In the genomic region with DNA sequence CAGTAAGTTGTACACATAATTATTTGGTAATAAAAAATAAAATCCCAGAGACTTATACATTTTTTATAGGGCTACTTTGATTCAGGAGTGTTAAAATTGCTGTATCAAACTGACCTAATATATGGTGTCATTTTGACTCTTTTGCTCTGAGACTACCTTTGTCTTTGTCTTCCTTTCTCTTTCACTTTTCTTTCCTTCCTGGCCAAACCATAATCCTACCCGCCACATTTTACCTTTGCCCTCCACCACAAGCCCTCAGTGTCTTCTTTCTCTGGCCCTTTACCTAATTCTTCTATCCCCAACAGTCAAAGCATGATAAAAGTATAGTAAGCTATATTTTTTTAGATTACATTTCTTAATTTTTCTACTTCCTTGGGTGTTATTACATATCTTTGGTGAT, we compare ENCODE assay signal across 15 cellular contexts.
DNase-seq lines count a peak whose midpoint lies in the region; ATAC-seq, FAIRE-seq and TF ChIP-seq lines count a peak whose summit lies in the region.
"Had no signal": no experiment of that assay in that cellular context is flagged by ENCODE, and none has a peak within 500 bp of the region (broad histone marks: within the 10 kb centered on the region; RNA-seq: fewer than 3 reads in every experiment).

No MANE protein-coding gene starts in this region.

- RAD21 ChIA-PET in GM12878 (lab: Charles Lee; ENCODE audit: unreplicated experiment), result interaction anchor here (1.6 kb wide), 1 partner anchor 25 kb away, joined by 4 read pairs; no protein-coding TSS in a partner anchor

- SMC1A ChIA-PET in GM12878 (lab: Charles Lee; ENCODE audit: uncharacterized antibody, unreplicated experiment), result interaction anchor here (0.7 to 2.0 kb wide), 3 partner anchors 20 to 27 kb away, joined by 3 to 6 read pairs (median 4); no protein-coding TSS in a partner anchor

- 0 out of 2 replicates have a peak overlapping the region, but pooled peaks have one; percentile 7 for H3K4me2 ChIP-seq in GM12878 (ENCODE audit: control insufficient read depth, insufficient read depth)

- no peaks in the 10 kb centered on the region for H3K36me3 Mint-ChIP-seq in activated CD4-positive, alpha-beta T cell treated with anti-CD3 and anti-CD28 coated beads, Interleukin-2, amount 10 ng/mL, durations not matched to agents 24 days and 14 days (ENCODE audit: low read depth)
- H3K36me3 Mint-ChIP-seq in CD8-positive, alpha-beta T cell, result peaks cover 6% of the 10 kb centered on the region
- H3K36me3 Mint-ChIP-seq: CD14-positive monocyte had no signal

- no peak for TF ChIP-seq CTCF in CD8-positive, alpha-beta T cell (IDR thresholded peaks at IDR 0.05)
- TF ChIP-seq CTCF in GM12878 (IDR thresholded peaks at IDR 0.05 in 2 of 3, conservative IDR thresholded peaks at IDR 0.05 in 1 of 3; ENCODE audit: control insufficient read depth in 2 of 3, extremely low read depth in 1 of 3, insufficient read depth in 1 of 3, low read depth in 3 of 3, low read length in 3 of 3), result no peak

- no peak overlapping the region for H3K4me3 ChIP-seq in CD8-positive, alpha-beta T cell (ENCODE audit: low read depth, low read length)
- H3K4me3 ChIP-seq in GM12878, result no peak overlapping the region
- H3K4me3 ChIP-seq: HAP-1 had no signal

- no TSS peak for BruUV-seq in GM12878 (replicated peaks; lab: Mats Ljungman, UMichigan)

- no peak for TF ChIP-seq EP300 in GM12878 (IDR thresholded peaks at IDR 0.05; ENCODE audit: borderline replicate concordance in 1 of 2, control insufficient read depth in 1 of 2, low read depth in 2 of 2, low read length in 2 of 2)

- no peaks in the 10 kb centered on the region for H3K27me3 ChIP-seq in CD8-positive, alpha-beta T cell (ENCODE audit: insufficient read depth, low read length)
- no peaks in the 10 kb centered on the region for H3K27me3 ChIP-seq in GM12878 (replicated peaks in 1 of 2; ENCODE audit: control insufficient read depth in 2 of 2, insufficient read depth in 2 of 2, low read length in 1 of 2)

- ATAC-seq in CD8-positive, alpha-beta T cell, result no peak
- ATAC-seq in GM19324 (IDR thresholded peaks at IDR 0.05; ENCODE audit: low FRiP score, unreplicated experiment) (peak; percentile 49), GM12878 (peak; percentile 57), left cardiac atrium (no peak)

- H3K9me3 ChIP-seq in CD8-positive, alpha-beta T cell (ENCODE audit: low read length), result no peaks in the 10 kb centered on the region
- H3K9me3 ChIP-seq in GM12878 (replicated peaks; ENCODE audit: control insufficient read depth, insufficient read depth, low read length), result no peaks in the 10 kb centered on the region
- H3K9me3 ChIP-seq: HAP-1 had no signal

- no peak overlapping the region for H3K27ac Mint-ChIP-seq in activated CD4-positive, alpha-beta T cell treated with anti-CD3 and anti-CD28 coated beads, Interleukin-2, amount 10 ng/mL, durations not matched to agents 24 days and 14 days
- peak overlapping the region; percentile 5 for H3K27ac Mint-ChIP-seq in CD8-positive, alpha-beta T cell
- H3K27ac Mint-ChIP-seq: CD14-positive monocyte had no signal

- H3K27me3 Mint-ChIP-seq in activated CD4-positive, alpha-beta T cell treated with anti-CD3 and anti-CD28 coated beads, Interleukin-2, amount 10 ng/mL, durations not matched to agents 24 days and 14 days, result no peaks in the 10 kb centered on the region
- no peaks in the 10 kb centered on the region for H3K27me3 Mint-ChIP-seq in CD8-positive, alpha-beta T cell (ENCODE audit: low read depth)

- no peaks in the 10 kb centered on the region for H3K36me3 ChIP-seq in CD8-positive, alpha-beta T cell (ENCODE audit: insufficient read depth, low read length)
- no peaks in the 10 kb centered on the region for H3K36me3 ChIP-seq in GM12878 (ENCODE audit: control insufficient read depth in 2 of 2, insufficient read depth in 2 of 2, low read length in 1 of 2)
- H3K36me3 ChIP-seq: HAP-1 had no signal

- no peak for TF ChIP-seq RAD21 in GM12878 (IDR thresholded peaks at IDR 0.05; ENCODE audit: insufficient read depth, low read depth, low read length)

- CTCF ChIA-PET in CD8-positive, alpha-beta T cell (lab: Charles Lee), result interaction anchor here (0.6 kb wide), 1 partner anchor 587 kb away, joined by 4 read pairs; no protein-coding TSS in a partner anchor
- CTCF ChIA-PET in GM12878 (lab: Yijun Ruan, JAX), result interaction anchor here (0.7 to 0.9 kb wide), 2 partner anchors 24 to 206 kb away, joined by 3 to 6 read pairs; no protein-coding TSS in a partner anchor

- no peak overlapping the region for H3K9ac ChIP-seq in GM12878 (ENCODE audit: control insufficient read depth, insufficient read depth, low read length)

- H4K20me1 ChIP-seq in GM12878 (ENCODE audit: control insufficient read depth, insufficient read depth), result no peaks in the 10 kb centered on the region

- peak overlapping the region; percentile 34; the same call in 1 of the 2 replicates for H2AFZ ChIP-seq in GM12878 (ENCODE audit: control insufficient read depth, low read depth, low read length)

- in situ Hi-C loops in GM12878 (cut with MboI), result no loop called here

- 100% methylated on average over 1 of the region's 1 CpG for WGBS in GM12878 (ENCODE audit: insufficient coverage, insufficient replicate concordance, low lambda C conversion rate, missing lambda C conversion rate)

- intact Hi-C loops in activated CD4-positive, alpha-beta T cell treated with anti-CD3 and anti-CD28 coated beads, Interleukin-2, amount 10 ng/mL, durations not matched to agents 24 days and 14 days (cut with micrococcal nuclease), result no loop called here
- intact Hi-C loops in CD8-positive, alpha-beta T cell (cut with DNase I, micrococcal nuclease), result no loop called here
- intact Hi-C loops in GM12878 (cut with micrococcal nuclease; ENCODE audit: unreplicated experiment), result no loop called here
- intact Hi-C loops in left cardiac atrium (cut with DNase I), result no loop called here

- POLR2A ChIA-PET in CD8-positive, alpha-beta T cell (lab: Charles Lee), result interaction anchor here (0.6 to 1.0 kb wide), 2 partner anchors 26 to 329 kb away, joined by 3 to 5 read pairs; no protein-coding TSS in a partner anchor
- POLR2A ChIA-PET in GM12878 (lab: Charles Lee), result no interaction called here

- no peaks in the 10 kb centered on the region for H3K4me1 ChIP-seq in CD8-positive, alpha-beta T cell (ENCODE audit: insufficient read depth, low read length)
- no peaks in the 10 kb centered on the region for H3K4me1 ChIP-seq in GM12878 (ENCODE audit: control insufficient read depth, insufficient read depth, low read length)
- H3K4me1 ChIP-seq: HAP-1 had no signal

- peaks cover 3% of the 10 kb centered on the region for H3K4me1 Mint-ChIP-seq in activated CD4-positive, alpha-beta T cell treated with anti-CD3 and anti-CD28 coated beads, Interleukin-2, amount 10 ng/mL, durations not matched to agents 24 days and 14 days
- peaks cover 4% of the 10 kb centered on the region for H3K4me1 Mint-ChIP-seq in CD8-positive, alpha-beta T cell (ENCODE audit: low read depth)
- H3K4me1 Mint-ChIP-seq: CD14-positive monocyte had no signal

- no peaks in the 10 kb centered on the region for H3K79me2 ChIP-seq in GM12878 (ENCODE audit: control insufficient read depth, insufficient read depth, low read length)

- no peak for FAIRE-seq in GM12878 (lab: Jason Lieb, UNC)
- FAIRE-seq: G401.6, GM12892, H1 had no signal

- no peak for DNase-seq in activated CD4-positive, alpha-beta T cell treated with anti-CD3 and anti-CD28 coated beads, Interleukin-2, amount 10 ng/mL, durations not matched to agents 24 days and 14 days
- no peak for DNase-seq in activated CD4-positive, alpha-beta T cell treated with anti-CD3 and anti-CD28 coated beads, Interleukin-2, amount 50 U/mL, for 1 hour
- DNase-seq in CD8-positive, alpha-beta T cell, result no peak
- DNase-seq in GM12878 (ENCODE audit: low read depth, low spot score) (no peak), left cardiac atrium (no peak), NCI-H446 (lab: John Stamatoyannopoulos, UW) (no peak)
- DNase-seq: DMS 273 treated with DMSO at 0.1 percent for 48 hours, EL had no signal

- TF ChIP-seq POLR2A in GM12878 (IDR thresholded peaks at IDR 0.05; ENCODE audit: low read depth, low read length), result no peak

- no peak overlapping the region for H3K27ac ChIP-seq in CD8-positive, alpha-beta T cell (ENCODE audit: low read depth, low read length)
- no peak overlapping the region for H3K27ac ChIP-seq in GM12878 (ENCODE audit: control insufficient read depth, insufficient read depth)
- H3K27ac ChIP-seq: 22Rv1 had no signal

- H3K9me3 Mint-ChIP-seq in activated CD4-positive, alpha-beta T cell treated with anti-CD3 and anti-CD28 coated beads, Interleukin-2, amount 10 ng/mL, durations not matched to agents 24 days and 14 days, result no peaks in the 10 kb centered on the region
- H3K9me3 Mint-ChIP-seq in CD8-positive, alpha-beta T cell, result peaks cover 9% of the 10 kb centered on the region

- peak overlapping the region; percentile 21 for H3K4me3 Mint-ChIP-seq in activated CD4-positive, alpha-beta T cell treated with anti-CD3 and anti-CD28 coated beads, Interleukin-2, amount 10 ng/mL, durations not matched to agents 24 days and 14 days
- H3K4me3 Mint-ChIP-seq in CD8-positive, alpha-beta T cell, result no peak overlapping the region
- H3K4me3 Mint-ChIP-seq: CD14-positive monocyte had no signal

TF ChIP-seq in GM12878, 131 proteins besides CTCF, POLR2A, EP300 and RAD21:
- TF ChIP-seq RFX5 (IDR thresholded peaks at IDR 0.05; ENCODE audit: low read depth, low read length), result no peak

Comparison
In these comparisons a context has a peak if more than half of its experiments do, and no peak if none do; other contexts are left out.
1. ATAC-seq: peak in GM19324 (single experiment) and GM12878 (single experiment); none in CD8-positive, alpha-beta T cell (single experiment) and left cardiac atrium (0 of 2).